In the genomic region with DNA sequence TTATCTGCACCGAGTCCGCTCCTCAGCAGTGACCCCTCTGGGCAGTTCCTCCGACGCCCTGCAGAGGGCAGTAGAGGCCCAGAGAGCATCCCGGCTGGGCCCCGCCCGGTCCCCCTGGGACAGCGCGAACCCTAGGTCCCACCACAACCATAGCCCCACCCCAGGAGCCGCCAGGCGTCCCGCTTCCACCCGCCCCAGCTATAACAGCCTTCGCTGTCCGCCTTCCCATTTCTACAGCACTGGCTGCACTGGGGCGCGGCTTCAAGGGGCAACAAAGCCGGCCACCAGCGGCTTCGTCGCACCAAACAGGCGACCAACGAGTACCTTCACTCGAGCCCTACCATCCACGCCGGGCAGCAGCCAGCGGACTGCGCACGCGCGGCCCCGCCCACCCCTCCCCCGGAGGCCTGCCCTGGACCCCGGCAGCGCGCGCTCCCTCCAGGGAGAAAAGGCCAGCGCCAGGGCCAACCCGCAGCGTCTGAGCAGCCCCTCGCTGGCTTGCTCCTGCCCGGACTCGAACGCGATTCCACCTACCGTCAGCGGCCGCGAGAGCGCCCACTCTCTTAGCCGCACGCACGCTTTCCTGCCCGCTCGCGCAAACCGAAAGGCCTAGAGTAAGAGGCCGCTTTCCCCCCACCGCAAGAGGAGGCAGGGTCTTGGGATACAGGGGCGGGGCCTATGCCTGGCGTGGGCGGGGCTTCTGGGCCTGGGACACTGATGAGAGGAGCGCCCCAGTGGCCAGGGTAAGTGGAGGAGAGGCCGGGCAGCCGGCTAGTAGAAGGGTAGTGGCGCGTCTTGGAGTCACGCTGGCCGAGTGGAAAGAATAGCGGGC, we compare ENCODE assay signal across 8 cellular contexts. TPM values are rescaled to one million over a fixed set of nuclear protein-coding genes. Genes with fewer than 3 reads are reported as not detected.
DNase-seq lines count a peak whose midpoint lies in the region; ATAC-seq, FAIRE-seq and TF ChIP-seq lines count a peak whose summit lies in the region.

A gene with protein sequence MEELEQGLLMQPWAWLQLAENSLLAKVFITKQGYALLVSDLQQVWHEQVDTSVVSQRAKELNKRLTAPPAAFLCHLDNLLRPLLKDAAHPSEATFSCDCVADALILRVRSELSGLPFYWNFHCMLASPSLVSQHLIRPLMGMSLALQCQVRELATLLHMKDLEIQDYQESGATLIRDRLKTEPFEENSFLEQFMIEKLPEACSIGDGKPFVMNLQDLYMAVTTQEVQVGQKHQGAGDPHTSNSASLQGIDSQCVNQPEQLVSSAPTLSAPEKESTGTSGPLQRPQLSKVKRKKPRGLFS (minus strand): TSS at position 630 of the 832 bp plus-strand sequence. CDS start 2,453 bp downstream, outside the sequence.

- H3K9me2 ChIP-seq in OCI-LY1 (ENCODE audit: low read depth, low read length), result no peaks in the 10 kb centered on the region

- H3K27ac ChIP-seq in HUES6 (ENCODE audit: low read depth, low read length) (0 out of 2 replicates have a peak within 1 kb of the TSS, but pooled peaks have one; percentile 38), OCI-LY1 (ENCODE audit: low read depth, low read length, poor library complexity, severe bottlenecking) (peak within 1 kb of the TSS; percentile 32)

- no peak for FAIRE-seq in D721Med (lab: Jason Lieb, UNC)

- ATAC-seq in GM21390 (IDR thresholded peaks at IDR 0.05; ENCODE audit: unreplicated experiment), result peak; percentile 84

- H3K79me2 ChIP-seq in OCI-LY1 (ENCODE audit: insufficient read depth, low read length), result no peaks in the 10 kb centered on the region

- peak within 1 kb of the TSS; percentile 90 for H3K9ac ChIP-seq in HUES6 (ENCODE audit: low read length)
- peak within 1 kb of the TSS; percentile 65 for H3K9ac ChIP-seq in OCI-LY1 (ENCODE audit: low read length)

- H3K9me3 ChIP-seq in HUES6 (ENCODE audit: control insufficient read depth, insufficient read depth, low read depth, low read length) (no peaks in the 10 kb centered on the region), OCI-LY1 (ENCODE audit: low read length) (no peaks in the 10 kb centered on the region)

- H3K4me3 ChIP-seq in HUES6 (ENCODE audit: low read depth, low read length) (peak within 1 kb of the TSS; percentile 84), OCI-LY1 (ENCODE audit: low read depth, low read length, poor library complexity, severe bottlenecking) (peak within 1 kb of the TSS; percentile 63)

- H3F3A ChIP-seq in OCI-LY1 (ENCODE audit: insufficient read depth, low read length), result 0 out of 2 replicates have a peak, but pooled peaks cover 4% of the 10 kb centered on the region

- H4K20me1 ChIP-seq in OCI-LY1 (ENCODE audit: insufficient read depth, low read length), result no peaks in the 10 kb centered on the region

- peaks cover 12% of the 10 kb centered on the region; the same call in 1 of the 2 replicates for H3K4me1 ChIP-seq in HUES6 (ENCODE audit: control insufficient read depth, insufficient read depth, low read length)
- peaks cover 13% of the 10 kb centered on the region for H3K4me1 ChIP-seq in OCI-LY1 (ENCODE audit: insufficient read depth, low read length, severe bottlenecking)

- H3K27me3 ChIP-seq in HUES6 (ENCODE audit: control insufficient read depth, insufficient read depth, low read length) (peaks cover 15% of the 10 kb centered on the region), OCI-LY1 (ENCODE audit: insufficient read depth, low read length) (no peaks in the 10 kb centered on the region)

- no peaks in the 10 kb centered on the region for H3K36me3 ChIP-seq in HUES6 (ENCODE audit: control insufficient read depth, insufficient read depth, low read length)
- H3K36me3 ChIP-seq in OCI-LY1 (ENCODE audit: insufficient read depth, low read length), result no peaks in the 10 kb centered on the region

- peak; percentile 94 for DNase-seq in D721Med (ENCODE audit: insufficient read length, low spot score)
- DNase-seq in activated CD8-positive, alpha-beta memory T cell treated with anti-CD3 and anti-CD28 coated beads, Interleukin-2, amount 50 U/mL, for 48 hours, result peak; percentile 97
- peak; percentile 97 for DNase-seq in epidermal melanocyte (ENCODE audit: insufficient read length, low spot score)
- DNase-seq in mucosa of gallbladder (ENCODE audit: low spot score), result peak; percentile 97
- peak; percentile 84 to 88 for DNase-seq in stimulated activated CD8-positive, alpha-beta memory T cell treated with anti-CD3 and anti-CD28 coated beads, Interleukin-4, amount 100 ng/mL, for 4 hours (ENCODE audit: low read depth in 2 of 2, low spot score in 1 of 2)

- H2AFZ ChIP-seq in OCI-LY1 (ENCODE audit: low read length), result peak within 1 kb of the TSS; percentile 86; the same call in 1 of the 2 replicates

- peak within 1 kb of the TSS; percentile 89 for H3K4me2 ChIP-seq in OCI-LY1 (ENCODE audit: low read length)

- peak; percentile 85 for TF ChIP-seq CTCF in D721Med (IDR thresholded peaks at IDR 0.05; ENCODE audit: insufficient read depth, missing control alignments)
- TF ChIP-seq CTCF in OCI-LY1 (IDR thresholded peaks at IDR 0.05; ENCODE audit: low read length), result peak; percentile 89

RNA-seq across cellular contexts. Expression of the gene that starts here (rescaled TPM):
- total RNA-seq in mucosa of gallbladder, result 8.7 TPM

Comparison
In these comparisons a context has a peak if more than half of its experiments do, and no peak if none do; other contexts are left out.
1. Peak in every context shown above with its lines: DNase-seq, ATAC-seq, H3K4me3 ChIP-seq and H3K27ac ChIP-seq.